In the genomic region with DNA sequence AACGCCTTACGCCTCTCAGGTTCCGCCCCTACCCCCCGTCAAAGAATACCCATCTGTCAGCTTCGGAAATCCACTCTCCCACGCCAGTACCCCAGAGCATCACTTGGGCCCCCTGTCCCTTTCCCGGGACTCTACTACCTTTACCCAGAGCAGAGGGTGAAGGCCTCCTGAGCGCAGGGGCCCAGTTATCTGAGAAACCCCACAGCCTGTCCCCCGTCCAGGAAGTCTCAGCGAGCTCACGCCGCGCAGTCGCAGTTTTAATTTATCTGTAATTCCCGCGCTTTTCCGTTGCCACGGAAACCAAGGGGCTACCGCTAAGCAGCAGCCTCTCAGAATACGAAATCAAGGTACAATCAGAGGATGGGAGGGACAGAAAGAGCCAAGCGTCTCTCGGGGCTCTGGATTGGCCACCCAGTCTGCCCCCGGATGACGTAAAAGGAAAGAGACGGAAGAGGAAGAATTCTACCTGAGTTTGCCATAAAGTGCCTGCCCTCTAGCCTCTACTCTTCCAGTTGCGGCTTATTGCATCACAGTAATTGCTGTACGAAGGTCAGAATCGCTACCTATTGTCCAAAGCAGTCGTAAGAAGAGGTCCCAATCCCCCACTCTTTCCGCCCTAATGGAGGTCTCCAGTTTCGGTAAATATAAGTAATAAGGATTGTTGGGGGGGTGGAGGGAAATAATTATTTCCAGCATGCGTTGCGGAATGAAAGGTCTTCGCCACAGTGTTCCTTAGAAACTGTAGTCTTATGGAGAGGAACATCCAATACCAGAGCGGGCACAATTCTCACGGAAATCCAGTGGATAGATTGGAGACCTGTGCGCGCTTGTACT, we compare ENCODE assay signal across 1 cellular context.
TF ChIP-seq lines count a peak whose summit lies in the region.

A gene (minus strand): TSS at position 232 of the 834 bp plus-strand sequence. CDS start 1,268 bp downstream, outside the sequence.

TF ChIP-seq in HepG2, 621 proteins besides CTCF, POLR2A, EP300 and RAD21 (continued from another document and continues in another):
- TF ChIP-seq MIER2 (CRISPR knock-in tag; IDR thresholded peaks at IDR 0.05) (0 out of 2 replicates have a peak, but pooled peaks have one; percentile 52), KDM6A (CRISPR knock-in tag; IDR thresholded peaks at IDR 0.05; ENCODE audit: low read depth) (no peak; the same call in 1 of the 2 replicates), ZNF556 (CRISPR knock-in tag; IDR thresholded peaks at IDR 0.05; ENCODE audit: borderline replicate concordance) (no peak; the same call in 1 of the 2 replicates), SATB2 (CRISPR knock-in tag; IDR thresholded peaks at IDR 0.05) (0 out of 2 replicates have a peak, but pooled peaks have one; percentile 46), SUZ12 (IDR thresholded peaks at IDR 0.05; ENCODE audit: low read depth, low read length) (no peak), ZBTB42 (CRISPR knock-in tag; IDR thresholded peaks at IDR 0.05) (0 out of 2 replicates have a peak, but pooled peaks have one; percentile 51), TARDBP (CRISPR knock-in tag; IDR thresholded peaks at IDR 0.05) (peak; percentile 77), ZSCAN21 (CRISPR knock-in tag; IDR thresholded peaks at IDR 0.05; ENCODE audit: borderline replicate concordance) (peak; percentile 76), BRCA1 (CRISPR knock-in tag; IDR thresholded peaks at IDR 0.05) (peak; percentile 54; the same call in 1 of the 2 replicates), ZNF337 (CRISPR knock-in tag; IDR thresholded peaks at IDR 0.05; ENCODE audit: borderline replicate concordance, low read depth) (no peak), NR2F2 (IDR thresholded peaks at IDR 0.05; ENCODE audit: borderline replicate concordance, low read depth) (peak; percentile 66), DNMT3B (CRISPR knock-in tag; conservative IDR thresholded peaks at IDR 0.05) (peak; percentile 67; the same call in 1 of the 2 replicates), RCOR2 (CRISPR knock-in tag; IDR thresholded peaks at IDR 0.05) (0 out of 2 replicates have a peak, but pooled peaks have one; percentile 60), RARG (CRISPR knock-in tag; IDR thresholded peaks at IDR 0.05; ENCODE audit: low read depth) (no peak), HOXA7 (CRISPR knock-in tag; IDR thresholded peaks at IDR 0.05) (peak; percentile 19; the same call in 1 of the 2 replicates), ONECUT2 (CRISPR knock-in tag; IDR thresholded peaks at IDR 0.05) (no peak), XRCC5 (optimal IDR thresholded peaks at IDR 0.05; ENCODE audit: low read length) (peak; percentile 71), HOXD1 (CRISPR knock-in tag; IDR thresholded peaks at IDR 0.05) (no peak), HOXA5 (CRISPR knock-in tag; IDR thresholded peaks at IDR 0.05) (peak; percentile 86), ZNF207 (IDR thresholded peaks at IDR 0.05; ENCODE audit: borderline replicate concordance) (no peak), ZNF792 (CRISPR knock-in tag; IDR thresholded peaks at IDR 0.05) (peak; percentile 97), ZFP1 (CRISPR knock-in tag; IDR thresholded peaks at IDR 0.05) (peak; percentile 72; the same call in 1 of the 2 replicates), LCORL (IDR thresholded peaks at IDR 0.05) (no peak), LCORL (CRISPR knock-in tag; IDR thresholded peaks at IDR 0.05) (0 out of 2 replicates have a peak, but pooled peaks have one; percentile 21), ZNF619 (CRISPR knock-in tag; IDR thresholded peaks at IDR 0.05) (peak; percentile 96), SOX13 (IDR thresholded peaks at IDR 0.05) (peak; percentile 48; the same call in 1 of the 2 replicates), SOX13 (CRISPR knock-in tag; conservative IDR thresholded peaks at IDR 0.05 in 1 of 2, IDR thresholded peaks at IDR 0.05 in 1 of 2) (peak; percentile 34 to 75; a peak in 2 of 4 replicates), NFE2L2 (IDR thresholded peaks at IDR 0.05; ENCODE audit: low read length) (no peak), ATF7 (IDR thresholded peaks at IDR 0.05) (peak; percentile 93), ATF7 (CRISPR knock-in tag; IDR thresholded peaks at IDR 0.05) (no peak), TRIM24 (CRISPR knock-in tag; IDR thresholded peaks at IDR 0.05) (no peak), ZNF138 (CRISPR knock-in tag; IDR thresholded peaks at IDR 0.05; ENCODE audit: low read depth) (0 out of 2 replicates have a peak, but pooled peaks have one; percentile 12), AKAP8 (CRISPR knock-in tag; IDR thresholded peaks at IDR 0.05) (no peak), ZNF326 (CRISPR knock-in tag; IDR thresholded peaks at IDR 0.05; ENCODE audit: borderline replicate concordance) (no peak), SRSF1 (optimal IDR thresholded peaks at IDR 0.05; ENCODE audit: low read depth, low read length) (peak; percentile 90), ZNF749 (CRISPR knock-in tag; IDR thresholded peaks at IDR 0.05; ENCODE audit: borderline replicate concordance) (no peak; the same call in 1 of the 2 replicates), ZNF672 (CRISPR knock-in tag; IDR thresholded peaks at IDR 0.05) (no peak), FOXK1 (CRISPR knock-in tag; IDR thresholded peaks at IDR 0.05; ENCODE audit: borderline replicate concordance, low read depth) (peak; percentile 82; the same call in 1 of the 2 replicates), ZNF780A (CRISPR knock-in tag; IDR thresholded peaks at IDR 0.05) (no peak), ZNF225 (CRISPR knock-in tag; IDR thresholded peaks at IDR 0.05) (0 out of 2 replicates have a peak, but pooled peaks have one; percentile 62)
- TF ChIP-seq, protein P1, sequence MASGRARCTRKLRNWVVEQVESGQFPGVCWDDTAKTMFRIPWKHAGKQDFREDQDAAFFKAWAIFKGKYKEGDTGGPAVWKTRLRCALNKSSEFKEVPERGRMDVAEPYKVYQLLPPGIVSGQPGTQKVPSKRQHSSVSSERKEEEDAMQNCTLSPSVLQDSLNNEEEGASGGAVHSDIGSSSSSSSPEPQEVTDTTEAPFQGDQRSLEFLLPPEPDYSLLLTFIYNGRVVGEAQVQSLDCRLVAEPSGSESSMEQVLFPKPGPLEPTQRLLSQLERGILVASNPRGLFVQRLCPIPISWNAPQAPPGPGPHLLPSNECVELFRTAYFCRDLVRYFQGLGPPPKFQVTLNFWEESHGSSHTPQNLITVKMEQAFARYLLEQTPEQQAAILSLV (CRISPR knock-in tag; IDR thresholded peaks at IDR 0.05; ENCODE audit: borderline replicate concordance): no peak
- TF ChIP-seq, protein P2, sequence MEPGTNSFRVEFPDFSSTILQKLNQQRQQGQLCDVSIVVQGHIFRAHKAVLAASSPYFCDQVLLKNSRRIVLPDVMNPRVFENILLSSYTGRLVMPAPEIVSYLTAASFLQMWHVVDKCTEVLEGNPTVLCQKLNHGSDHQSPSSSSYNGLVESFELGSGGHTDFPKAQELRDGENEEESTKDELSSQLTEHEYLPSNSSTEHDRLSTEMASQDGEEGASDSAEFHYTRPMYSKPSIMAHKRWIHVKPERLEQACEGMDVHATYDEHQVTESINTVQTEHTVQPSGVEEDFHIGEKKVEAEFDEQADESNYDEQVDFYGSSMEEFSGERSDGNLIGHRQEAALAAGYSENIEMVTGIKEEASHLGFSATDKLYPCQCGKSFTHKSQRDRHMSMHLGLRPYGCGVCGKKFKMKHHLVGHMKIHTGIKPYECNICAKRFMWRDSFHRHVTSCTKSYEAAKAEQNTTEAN (CRISPR knock-in tag; conservative IDR thresholded peaks at IDR 0.05): 0 out of 2 replicates have a peak, but pooled peaks have one; percentile 18
- TF ChIP-seq, protein P3, sequence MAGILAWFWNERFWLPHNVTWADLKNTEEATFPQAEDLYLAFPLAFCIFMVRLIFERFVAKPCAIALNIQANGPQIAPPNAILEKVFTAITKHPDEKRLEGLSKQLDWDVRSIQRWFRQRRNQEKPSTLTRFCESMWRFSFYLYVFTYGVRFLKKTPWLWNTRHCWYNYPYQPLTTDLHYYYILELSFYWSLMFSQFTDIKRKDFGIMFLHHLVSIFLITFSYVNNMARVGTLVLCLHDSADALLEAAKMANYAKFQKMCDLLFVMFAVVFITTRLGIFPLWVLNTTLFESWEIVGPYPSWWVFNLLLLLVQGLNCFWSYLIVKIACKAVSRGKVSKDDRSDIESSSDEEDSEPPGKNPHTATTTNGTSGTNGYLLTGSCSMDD (CRISPR knock-in tag; IDR thresholded peaks at IDR 0.05): no peak
- TF ChIP-seq, protein P4, sequence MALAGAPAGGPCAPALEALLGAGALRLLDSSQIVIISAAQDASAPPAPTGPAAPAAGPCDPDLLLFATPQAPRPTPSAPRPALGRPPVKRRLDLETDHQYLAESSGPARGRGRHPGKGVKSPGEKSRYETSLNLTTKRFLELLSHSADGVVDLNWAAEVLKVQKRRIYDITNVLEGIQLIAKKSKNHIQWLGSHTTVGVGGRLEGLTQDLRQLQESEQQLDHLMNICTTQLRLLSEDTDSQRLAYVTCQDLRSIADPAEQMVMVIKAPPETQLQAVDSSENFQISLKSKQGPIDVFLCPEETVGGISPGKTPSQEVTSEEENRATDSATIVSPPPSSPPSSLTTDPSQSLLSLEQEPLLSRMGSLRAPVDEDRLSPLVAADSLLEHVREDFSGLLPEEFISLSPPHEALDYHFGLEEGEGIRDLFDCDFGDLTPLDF (CRISPR knock-in tag; IDR thresholded peaks at IDR 0.05): peak; percentile 99
- TF ChIP-seq, protein P5, sequence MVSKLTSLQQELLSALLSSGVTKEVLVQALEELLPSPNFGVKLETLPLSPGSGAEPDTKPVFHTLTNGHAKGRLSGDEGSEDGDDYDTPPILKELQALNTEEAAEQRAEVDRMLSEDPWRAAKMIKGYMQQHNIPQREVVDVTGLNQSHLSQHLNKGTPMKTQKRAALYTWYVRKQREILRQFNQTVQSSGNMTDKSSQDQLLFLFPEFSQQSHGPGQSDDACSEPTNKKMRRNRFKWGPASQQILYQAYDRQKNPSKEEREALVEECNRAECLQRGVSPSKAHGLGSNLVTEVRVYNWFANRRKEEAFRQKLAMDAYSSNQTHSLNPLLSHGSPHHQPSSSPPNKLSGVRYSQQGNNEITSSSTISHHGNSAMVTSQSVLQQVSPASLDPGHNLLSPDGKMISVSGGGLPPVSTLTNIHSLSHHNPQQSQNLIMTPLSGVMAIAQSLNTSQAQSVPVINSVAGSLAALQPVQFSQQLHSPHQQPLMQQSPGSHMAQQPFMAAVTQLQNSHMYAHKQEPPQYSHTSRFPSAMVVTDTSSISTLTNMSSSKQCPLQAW (CRISPR knock-in tag; IDR thresholded peaks at IDR 0.05): peak; percentile 9
- TF ChIP-seq, protein P6, sequence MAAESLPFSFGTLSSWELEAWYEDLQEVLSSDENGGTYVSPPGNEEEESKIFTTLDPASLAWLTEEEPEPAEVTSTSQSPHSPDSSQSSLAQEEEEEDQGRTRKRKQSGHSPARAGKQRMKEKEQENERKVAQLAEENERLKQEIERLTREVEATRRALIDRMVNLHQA (CRISPR knock-in tag; IDR thresholded peaks at IDR 0.05): peak; percentile 98
- TF ChIP-seq, protein P7, sequence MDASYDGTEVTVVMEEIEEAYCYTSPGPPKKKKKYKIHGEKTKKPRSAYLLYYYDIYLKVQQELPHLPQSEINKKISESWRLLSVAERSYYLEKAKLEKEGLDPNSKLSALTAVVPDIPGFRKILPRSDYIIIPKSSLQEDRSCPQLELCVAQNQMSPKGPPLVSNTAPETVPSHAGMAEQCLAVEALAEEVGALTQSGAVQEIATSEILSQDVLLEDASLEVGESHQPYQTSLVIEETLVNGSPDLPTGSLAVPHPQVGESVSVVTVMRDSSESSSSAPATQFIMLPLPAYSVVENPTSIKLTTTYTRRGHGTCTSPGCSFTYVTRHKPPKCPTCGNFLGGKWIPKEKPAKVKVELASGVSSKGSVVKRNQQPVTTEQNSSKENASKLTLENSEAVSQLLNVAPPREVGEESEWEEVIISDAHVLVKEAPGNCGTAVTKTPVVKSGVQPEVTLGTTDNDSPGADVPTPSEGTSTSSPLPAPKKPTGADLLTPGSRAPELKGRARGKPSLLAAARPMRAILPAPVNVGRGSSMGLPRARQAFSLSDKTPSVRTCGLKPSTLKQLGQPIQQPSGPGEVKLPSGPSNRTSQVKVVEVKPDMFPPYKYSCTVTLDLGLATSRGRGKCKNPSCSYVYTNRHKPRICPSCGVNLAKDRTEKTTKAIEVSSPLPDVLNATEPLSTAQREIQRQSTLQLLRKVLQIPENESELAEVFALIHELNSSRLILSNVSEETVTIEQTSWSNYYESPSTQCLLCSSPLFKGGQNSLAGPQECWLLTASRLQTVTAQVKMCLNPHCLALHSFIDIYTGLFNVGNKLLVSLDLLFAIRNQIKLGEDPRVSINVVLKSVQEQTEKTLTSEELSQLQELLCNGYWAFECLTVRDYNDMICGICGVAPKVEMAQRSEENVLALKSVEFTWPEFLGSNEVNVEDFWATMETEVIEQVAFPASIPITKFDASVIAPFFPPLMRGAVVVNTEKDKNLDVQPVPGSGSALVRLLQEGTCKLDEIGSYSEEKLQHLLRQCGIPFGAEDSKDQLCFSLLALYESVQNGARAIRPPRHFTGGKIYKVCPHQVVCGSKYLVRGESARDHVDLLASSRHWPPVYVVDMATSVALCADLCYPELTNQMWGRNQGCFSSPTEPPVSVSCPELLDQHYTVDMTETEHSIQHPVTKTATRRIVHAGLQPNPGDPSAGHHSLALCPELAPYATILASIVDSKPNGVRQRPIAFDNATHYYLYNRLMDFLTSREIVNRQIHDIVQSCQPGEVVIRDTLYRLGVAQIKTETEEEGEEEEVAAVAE (CRISPR knock-in tag; IDR thresholded peaks at IDR 0.05; ENCODE audit: borderline replicate concordance): peak; percentile 99
- TF ChIP-seq, protein P8, sequence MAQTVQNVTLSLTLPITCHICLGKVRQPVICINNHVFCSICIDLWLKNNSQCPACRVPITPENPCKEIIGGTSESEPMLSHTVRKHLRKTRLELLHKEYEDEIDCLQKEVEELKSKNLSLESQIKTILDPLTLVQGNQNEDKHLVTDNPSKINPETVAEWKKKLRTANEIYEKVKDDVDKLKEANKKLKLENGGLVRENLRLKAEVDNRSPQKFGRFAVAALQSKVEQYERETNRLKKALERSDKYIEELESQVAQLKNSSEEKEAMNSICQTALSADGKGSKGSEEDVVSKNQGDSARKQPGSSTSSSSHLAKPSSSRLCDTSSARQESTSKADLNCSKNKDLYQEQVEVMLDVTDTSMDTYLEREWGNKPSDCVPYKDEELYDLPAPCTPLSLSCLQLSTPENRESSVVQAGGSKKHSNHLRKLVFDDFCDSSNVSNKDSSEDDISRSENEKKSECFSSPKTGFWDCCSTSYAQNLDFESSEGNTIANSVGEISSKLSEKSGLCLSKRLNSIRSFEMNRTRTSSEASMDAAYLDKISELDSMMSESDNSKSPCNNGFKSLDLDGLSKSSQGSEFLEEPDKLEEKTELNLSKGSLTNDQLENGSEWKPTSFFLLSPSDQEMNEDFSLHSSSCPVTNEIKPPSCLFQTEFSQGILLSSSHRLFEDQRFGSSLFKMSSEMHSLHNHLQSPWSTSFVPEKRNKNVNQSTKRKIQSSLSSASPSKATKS (CRISPR knock-in tag; IDR thresholded peaks at IDR 0.05): no peak
